ENCODE assay signal across 15 cellular contexts in the genomic region with DNA sequence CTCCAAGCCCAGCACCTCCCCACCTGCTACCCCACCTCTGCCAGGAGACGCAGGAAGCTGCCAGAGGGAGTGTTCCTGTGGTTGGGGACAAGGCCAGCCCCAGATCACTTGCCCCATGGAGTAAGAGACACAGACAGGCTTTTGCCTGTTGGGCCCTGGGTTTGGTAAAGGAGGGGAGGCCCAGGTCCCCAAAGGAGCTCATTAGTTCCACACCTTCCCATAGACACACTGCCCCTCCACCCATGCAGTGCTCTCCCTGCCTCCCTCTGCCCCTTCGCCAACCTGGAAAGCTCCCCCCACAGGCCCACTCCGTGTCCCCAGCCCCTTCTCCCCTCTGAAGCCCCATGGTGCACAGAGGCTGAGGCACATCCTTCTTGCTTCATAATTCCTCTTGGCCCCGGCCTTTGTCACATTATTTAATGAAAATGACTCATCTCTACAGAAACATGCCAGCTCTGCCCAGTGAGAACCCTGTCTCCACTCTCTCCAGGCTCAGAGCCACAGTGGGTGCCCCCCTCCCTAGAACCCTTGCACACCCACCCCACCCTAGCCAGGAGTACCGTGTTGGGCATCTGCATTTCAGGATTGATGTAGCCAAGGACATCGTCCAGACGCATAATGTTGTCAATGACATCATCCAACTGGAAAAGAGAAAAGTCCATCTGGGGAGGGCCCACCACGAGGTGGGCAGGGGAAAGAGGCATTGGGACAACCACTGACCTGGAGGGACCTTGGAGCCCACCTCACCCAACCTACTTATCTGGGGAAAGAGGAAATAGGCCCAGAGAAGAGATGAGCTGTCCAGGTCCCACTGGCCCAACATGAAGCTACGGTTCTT. TPM values are rescaled to one million over a fixed set of nuclear protein-coding genes. Genes with fewer than 3 reads are reported as not detected.
A peak's percentile ranks its signal among the peaks of the same experiment; 100 is the strongest.
DNase-seq lines count a peak whose midpoint lies in the region; ATAC-seq, FAIRE-seq and TF ChIP-seq lines count a peak whose summit lies in the region.
"Had no signal": no experiment of that assay in that cellular context is flagged by ENCODE, and none has a peak within 500 bp of the region (broad histone marks: within the 10 kb centered on the region; RNA-seq: fewer than 3 reads in every experiment).

No MANE protein-coding gene starts in this region.

- FAIRE-seq in HepG2 (lab: Jason Lieb, UNC): no peak
- FAIRE-seq: GM12891 had no signal

- H3K27me3 ChIP-seq in mammary epithelial cell (ENCODE audit: insufficient read depth, low read length) (no peaks in the 10 kb centered on the region), breast epithelium (no peaks in the 10 kb centered on the region), HepG2 (ENCODE audit: control insufficient read depth in 1 of 2, insufficient read depth in 2 of 2, low read length in 2 of 2) (no peaks in the 10 kb centered on the region), thyroid gland (no peaks in the 10 kb centered on the region)
- H3K27me3 ChIP-seq: right lobe of liver had no signal

- H3K27ac ChIP-seq in mammary epithelial cell (ENCODE audit: insufficient read depth, low read depth, low read length) (no peak overlapping the region), breast epithelium (peak overlapping the region; percentile 71 to 74), HepG2 (ENCODE audit: extremely low read length, insufficient read depth, low read length) (no peak overlapping the region), thyroid gland (peak overlapping the region; percentile 70 to 74 (median 73))
- H3K27ac ChIP-seq: right lobe of liver had no signal

- H3K27ac Mint-ChIP-seq in MCF 10A (ENCODE audit: low read depth, unreplicated experiment): no peak overlapping the region

- WGBS in mammary epithelial cell (ENCODE audit: low coverage, missing lambda C conversion rate): 46% methylated on average over 5 of the region's 9 CpGs
- WGBS in HepG2 (ENCODE audit: low lambda C conversion rate): 90% methylated on average over 9 of the region's 9 CpGs
- WGBS in thyroid gland, 2 donors: 78% methylated on average over 9 of the region's 9 CpGs

- peaks cover 7% of the 10 kb centered on the region for H3K4me1 Mint-ChIP-seq in MCF 10A (ENCODE audit: insufficient read depth, unreplicated experiment)

- no TSS peak for BruUV-seq in MCF 10A (replicated peaks; lab: Mats Ljungman, UMichigan)
- BruUV-seq in mammary epithelial cell (replicated peaks; lab: Mats Ljungman, UMichigan): no TSS peak
- BruUV-seq in HepG2 (replicated peaks; lab: Mats Ljungman, UMichigan): no TSS peak

- intact Hi-C loops in MCF 10A (cut with micrococcal nuclease) (no loop called here), mammary epithelial cell (cut with micrococcal nuclease) (no loop called here), breast epithelium (cut with DNase I; ENCODE audit: low total_unique reads) (no loop called here), HepG2 (cut with micrococcal nuclease; ENCODE audit: unreplicated experiment) (no loop called here), thyroid gland (cut with DNase I) (no loop called here)

- no peak for TF ChIP-seq POLR2A in breast epithelium (IDR thresholded peaks at IDR 0.05)
- TF ChIP-seq POLR2A in HepG2 (IDR thresholded peaks at IDR 0.05; ENCODE audit: insufficient read depth in 1 of 2, low read depth in 2 of 2, low read length in 2 of 2): no peak
- no peak for TF ChIP-seq POLR2A in thyroid gland (IDR thresholded peaks at IDR 0.05)

- peaks cover 3% of the 10 kb centered on the region for H3K36me3 ChIP-seq in mammary epithelial cell (ENCODE audit: insufficient read depth, low read length)
- H3K36me3 ChIP-seq in breast epithelium: no peaks in the 10 kb centered on the region
- H3K36me3 ChIP-seq in HepG2 (replicated peaks in 1 of 2; ENCODE audit: control insufficient read depth in 1 of 2, insufficient read depth in 2 of 2, low read length in 2 of 2): peaks cover 5 to 11% of the 10 kb centered on the region in 2 experiments; a peak in 1 of 5 replicates
- peaks cover 24 to 27% of the 10 kb centered on the region in 2 donors for H3K36me3 ChIP-seq in thyroid gland

- H4K20me1 ChIP-seq in mammary epithelial cell (ENCODE audit: insufficient read depth, low read length) (no peaks in the 10 kb centered on the region), HepG2 (ENCODE audit: insufficient read depth, low read length) (no peaks in the 10 kb centered on the region)

- no peak overlapping the region for H3K4me3 Mint-ChIP-seq in MCF 10A (ENCODE audit: unreplicated experiment)

- dilution Hi-C loops in mammary epithelial cell (cut with HindIII; ENCODE audit: low sequenced_read_pairs): loop anchor here (5.0 kb wide), 2 partner anchors 88 to 348 kb away; a partner anchor contains a TSS

- H3K4me2 ChIP-seq in mammary epithelial cell (ENCODE audit: insufficient read depth, low read depth, low read length) (no peak overlapping the region), HepG2 (ENCODE audit: low read depth, low read length) (no peak overlapping the region)

- peaks cover 39% of the 10 kb centered on the region for H3K36me3 Mint-ChIP-seq in MCF 10A (ENCODE audit: insufficient read depth, unreplicated experiment)

- H3K4me3 ChIP-seq in mammary epithelial cell (replicated peaks in 1 of 3; ENCODE audit: insufficient read depth in 1 of 3, low read depth in 2 of 3, low read length in 3 of 3) (no peak overlapping the region), breast epithelium (no peak overlapping the region), HepG2 (replicated peaks in 1 of 3; ENCODE audit: insufficient read depth in 1 of 3, low read depth in 2 of 3, low read length in 3 of 3) (no peak overlapping the region), thyroid gland (replicated peaks in 1 of 3) (no peak overlapping the region)
- H3K4me3 ChIP-seq: right lobe of liver had no signal

- no peak for TF ChIP-seq RAD21 in HepG2 (CRISPR knock-in tag; IDR thresholded peaks at IDR 0.05)

- no peak for TF ChIP-seq CTCF in MCF 10A (IDR thresholded peaks at IDR 0.05; ENCODE audit: unreplicated experiment)
- TF ChIP-seq CTCF in mammary epithelial cell (conservative IDR thresholded peaks at IDR 0.05 in 1 of 2, IDR thresholded peaks at IDR 0.05 in 1 of 2; ENCODE audit: extremely low read depth in 1 of 2, insufficient read depth in 1 of 2, low read depth in 1 of 2, low read length in 2 of 2): no peak
- no peak for TF ChIP-seq CTCF in breast epithelium (IDR thresholded peaks at IDR 0.05)
- no peak for TF ChIP-seq CTCF in HepG2 (CRISPR knock-in tag; IDR thresholded peaks at IDR 0.05)
- TF ChIP-seq CTCF in thyroid gland (IDR thresholded peaks at IDR 0.05): no peak

- no peaks in the 10 kb centered on the region for H3K9me3 ChIP-seq in mammary epithelial cell (replicated peaks; ENCODE audit: insufficient read depth, low read length)
- H3K9me3 ChIP-seq in breast epithelium: no peaks in the 10 kb centered on the region
- no peaks in the 10 kb centered on the region for H3K9me3 ChIP-seq in HepG2 (ENCODE audit: low read length)
- H3K9me3 ChIP-seq in thyroid gland: no peaks in the 10 kb centered on the region
- H3K9me3 ChIP-seq: right lobe of liver had no signal

- H3K9ac ChIP-seq in mammary epithelial cell (ENCODE audit: insufficient read depth, low read length) (no peak overlapping the region), HepG2 (ENCODE audit: insufficient read depth, low read depth, low read length) (no peak overlapping the region)

- in situ Hi-C loops in mammary epithelial cell (cut with MboI; ENCODE audit: low sequenced_read_pairs in 2 of 2) (loop anchor here (10.0 to 25.0 kb wide), 3 partner anchors 85 to 327 kb away; a partner anchor contains a TSS), HepG2 (cut with HindIII; ENCODE audit: extremely low pct_ligation_motif_present, low pct_unique_long_range_greater_than_20kb) (no loop called here)

- H3K9me3 Mint-ChIP-seq in MCF 10A (ENCODE audit: unreplicated experiment): no peaks in the 10 kb centered on the region

- CTCF ChIA-PET in MCF 10A (lab: Yijun Ruan, JAX) (interaction anchor here (0.6 to 8.3 kb wide), 14 partner anchors 10 to 499 kb away, joined by 3 to 137 read pairs (median 4); no protein-coding TSS in a partner anchor), mammary epithelial cell (lab: Charles Lee; ENCODE audit: low non-redundant PET) (interaction anchor here (0.7 kb wide), 1 partner anchor 17 kb away, joined by 3 read pairs; no protein-coding TSS in a partner anchor), HepG2 (lab: Yijun Ruan, JAX; ENCODE audit: low intra/inter-chr PET ratio, low total read pairs) (no interaction called here)

- TF ChIP-seq EP300 in HepG2 (IDR thresholded peaks at IDR 0.05; ENCODE audit: low read depth in 2 of 2, low read length in 2 of 2) (no peak), HepG2 (CRISPR knock-in tag; IDR thresholded peaks at IDR 0.05; ENCODE audit: borderline replicate concordance) (no peak)

- DNase-seq in MCF 10A (ENCODE audit: unreplicated experiment) (peak; percentile 53), mammary epithelial cell (no peak), breast epithelium (ENCODE audit: low spot score in 2 of 2) (peak; percentile 47 to 64), HepG2 (ENCODE audit: low spot score) (no peak), thyroid gland (peak in 1 of 2 donors; percentile 52), HPDE6-E6E7 (ENCODE audit: extremely low spot score) (no peak), ureter (ENCODE audit: low spot score) (no peak)
- DNase-seq: activated CD4-positive, alpha-beta T cell treated with anti-CD3 and anti-CD28 coated beads for 4 hours; KBM-7; NCI-H2107; trophoblast cell had no signal

- H3K79me2 ChIP-seq in mammary epithelial cell (ENCODE audit: insufficient read depth, low read length) (no peaks in the 10 kb centered on the region), HepG2 (ENCODE audit: insufficient read depth, low read length) (no peaks in the 10 kb centered on the region)

- no peak overlapping the region for H2AFZ ChIP-seq in mammary epithelial cell (ENCODE audit: low read depth, low read length)
- H2AFZ ChIP-seq in HepG2 (ENCODE audit: low read length): no peak overlapping the region

- no peak for ATAC-seq in HepG2
- no peak for ATAC-seq in GM21447 (IDR thresholded peaks at IDR 0.05; ENCODE audit: unreplicated experiment)
- ATAC-seq: right lobe of liver had no signal

- H3K4me1 ChIP-seq in mammary epithelial cell (ENCODE audit: insufficient read depth, low read length): peaks cover 10% of the 10 kb centered on the region
- H3K4me1 ChIP-seq in breast epithelium: peaks cover 0 to 9% of the 10 kb centered on the region in 2 donors
- peaks cover 11% of the 10 kb centered on the region; the same call in 1 of the 2 replicates for H3K4me1 ChIP-seq in HepG2 (ENCODE audit: insufficient read depth, low read length)
- peaks cover 20 to 44% of the 10 kb centered on the region in 2 donors for H3K4me1 ChIP-seq in thyroid gland
- H3K4me1 ChIP-seq: right lobe of liver had no signal

- H3K27me3 Mint-ChIP-seq in MCF 10A (ENCODE audit: insufficient read depth, unreplicated experiment): no peaks in the 10 kb centered on the region

- POLR2A ChIA-PET in MCF 10A (lab: Yijun Ruan, JAX): interaction anchor here (0.6 kb wide), 1 partner anchor 98 kb away, joined by 3 read pairs; no protein-coding TSS in a partner anchor
- POLR2A ChIA-PET in HepG2 (lab: Yijun Ruan, JAX): interaction anchor here (0.8 kb wide), 1 partner anchor 99 kb away, joined by 3 read pairs; no protein-coding TSS in a partner anchor

RNA-seq across cellular contexts. Expression of a gene that starts 46.0 kb away (rescaled TPM):
- total RNA-seq in MCF 10A (2022): 11.8 and 16.2 TPM in 2 replicates
- 10 to 100 TPM; 25.9 to 29.0 TPM for total RNA-seq in mammary epithelial cell
- 10.9 TPM for polyA plus RNA-seq in mammary epithelial cell
- polyA minus RNA-seq in mammary epithelial cell: 10.8 TPM
- total RNA-seq in breast epithelium: 10 to 100 TPM; 15.7 to 20.6 (median 18.4) TPM
- total RNA-seq in HepG2 (2016; rRNA removed; fragmentation: Illumina TruSeq; extraction: Trizol): 12.8 and 13.3 TPM in 2 replicates
- 7.3 and 10.0 TPM in 2 replicates for total RNA-seq in HepG2 (2016; cell fraction: cytosol; rRNA removed; fragmentation: Illumina TruSeq; extraction: Trizol; ENCODE audit: low read depth)
- 10.9 and 15.1 TPM in 2 replicates for total RNA-seq in HepG2 (2016; cell fraction: insoluble cytoplasmic fraction; rRNA removed; fragmentation: Illumina TruSeq; extraction: Trizol)
- total RNA-seq in HepG2 (2016; cell fraction: membrane; rRNA removed; fragmentation: Illumina TruSeq; extraction: Trizol): 15.3 and 15.8 TPM in 2 replicates
- total RNA-seq in HepG2 (2016; cell fraction: nucleus; rRNA removed; fragmentation: Illumina TruSeq; extraction: Trizol): 9.0 and 11.5 TPM in 2 replicates
- polyA plus RNA-seq in HepG2 (2011; rRNA removed): 18.7 and 21.6 TPM in 2 replicates
- 7.6 and 16.3 TPM in 2 replicates for polyA plus RNA-seq in HepG2 (2011; cell fraction: cytosol; rRNA removed)
- 14.8 and 19.8 TPM in 2 replicates for polyA plus RNA-seq in HepG2 (2011; cell fraction: nucleus; rRNA removed)
- polyA plus RNA-seq in HepG2 (2012): 4.8 and 7.7 TPM in 2 replicates
- 8.4 and 9.0 TPM in 2 replicates for polyA plus RNA-seq in HepG2 (2016; cell fraction: cytosol; fragmentation: Illumina TruSeq; extraction: Trizol; ENCODE audit: low read depth)
- polyA plus RNA-seq in HepG2 (2016; cell fraction: insoluble cytoplasmic fraction; fragmentation: Illumina TruSeq; extraction: Trizol; ENCODE audit: low read depth): 13.2 and 14.2 TPM in 2 replicates
- 12.3 and 14.8 TPM in 2 replicates for polyA plus RNA-seq in HepG2 (2016; cell fraction: membrane; fragmentation: Illumina TruSeq; extraction: Trizol; ENCODE audit: low read depth)
- polyA plus RNA-seq in HepG2 (2016; cell fraction: nucleus; fragmentation: Illumina TruSeq; extraction: Trizol; ENCODE audit: insufficient read depth, low read depth): 26.4 and 27.9 TPM in 2 replicates
- 22.8 and 39.7 TPM in 2 replicates for polyA minus RNA-seq in HepG2 (2011; rRNA and poly(A)+ RNA removed; ENCODE audit: low replicate concordance)
- polyA minus RNA-seq in HepG2 (2011; cell fraction: cytosol; rRNA and poly(A)+ RNA removed): 9.2 and 12.8 TPM in 2 replicates
- 9.1 and 10.8 TPM in 2 replicates for polyA minus RNA-seq in HepG2 (2011; cell fraction: nucleus; rRNA and poly(A)+ RNA removed)
- 10 to 100 TPM; 23.0 to 39.0 (median 34.9) TPM for total RNA-seq in thyroid gland
- total RNA-seq in ureter: 29.4 TPM

RNA-seq across cellular contexts. Expression of a gene that starts 51.1 kb away (rescaled TPM):
- total RNA-seq in MCF 10A (2022): 39.1 and 59.1 TPM in 2 replicates
- 100 to 1,000 TPM; 137 to 163 TPM for total RNA-seq in mammary epithelial cell
- polyA plus RNA-seq in mammary epithelial cell: 121 TPM
- 32.9 TPM for polyA minus RNA-seq in mammary epithelial cell
- 10 to 100 TPM; 26.7 to 75.8 (median 36.1) TPM for total RNA-seq in breast epithelium
- total RNA-seq in HepG2 (2016; rRNA removed; fragmentation: Illumina TruSeq; extraction: Trizol): not detected in 2 replicates
- total RNA-seq in HepG2 (2016; cell fraction: cytosol; rRNA removed; fragmentation: Illumina TruSeq; extraction: Trizol; ENCODE audit: low read depth): not detected in 2 replicates
- not detected in 2 replicates for total RNA-seq in HepG2 (2016; cell fraction: insoluble cytoplasmic fraction; rRNA removed; fragmentation: Illumina TruSeq; extraction: Trizol)
- not detected in 2 replicates for total RNA-seq in HepG2 (2016; cell fraction: membrane; rRNA removed; fragmentation: Illumina TruSeq; extraction: Trizol)
- not detected in 2 replicates for total RNA-seq in HepG2 (2016; cell fraction: nucleus; rRNA removed; fragmentation: Illumina TruSeq; extraction: Trizol)
- polyA plus RNA-seq in HepG2 (2011; rRNA removed): 0.28 and 0.30 TPM in 2 replicates
- polyA plus RNA-seq in HepG2 (2011; cell fraction: cytosol; rRNA removed): 0.38 and 0.42 TPM in 2 replicates
- 0.23 and 0.29 TPM in 2 replicates for polyA plus RNA-seq in HepG2 (2011; cell fraction: nucleus; rRNA removed)
- polyA plus RNA-seq in HepG2 (2012): 0.19 TPM in 1 of 2 replicates, not detected in the other
- polyA plus RNA-seq in HepG2 (2016; cell fraction: cytosol; fragmentation: Illumina TruSeq; extraction: Trizol; ENCODE audit: low read depth): 0.57 TPM in 1 of 2 replicates, not detected in the other
- polyA plus RNA-seq in HepG2 (2016; cell fraction: insoluble cytoplasmic fraction; fragmentation: Illumina TruSeq; extraction: Trizol; ENCODE audit: low read depth): not detected in 2 replicates
- polyA plus RNA-seq in HepG2 (2016; cell fraction: membrane; fragmentation: Illumina TruSeq; extraction: Trizol; ENCODE audit: low read depth): not detected in 2 replicates
- not detected in 2 replicates for polyA plus RNA-seq in HepG2 (2016; cell fraction: nucleus; fragmentation: Illumina TruSeq; extraction: Trizol; ENCODE audit: insufficient read depth, low read depth)
- polyA minus RNA-seq in HepG2 (2011; rRNA and poly(A)+ RNA removed; ENCODE audit: low replicate concordance): 0.18 TPM in 1 of 2 replicates, not detected in the other
- not detected in 2 replicates for polyA minus RNA-seq in HepG2 (2011; cell fraction: cytosol; rRNA and poly(A)+ RNA removed)
- polyA minus RNA-seq in HepG2 (2011; cell fraction: nucleus; rRNA and poly(A)+ RNA removed): not detected in 2 replicates
- 1 to 10 TPM; 2.9 to 9.3 (median 6.5) TPM for total RNA-seq in thyroid gland
- total RNA-seq in ureter: 36.7 TPM
- total RNA-seq: myocyte had no signal

RNA-seq across cellular contexts. Expression of a gene that starts 57.8 kb away (rescaled TPM):
- total RNA-seq in MCF 10A (2022): not detected in 2 replicates
- total RNA-seq in mammary epithelial cell: not detected
- polyA plus RNA-seq in mammary epithelial cell: not detected
- polyA minus RNA-seq in mammary epithelial cell: not detected
- total RNA-seq in breast epithelium: 1 to 10 TPM in 1 of 3 donors, not detected in 2; 3.2 TPM
- 225 and 502 TPM in 2 replicates for total RNA-seq in HepG2 (2016; rRNA removed; fragmentation: Illumina TruSeq; extraction: Trizol)
- total RNA-seq in HepG2 (2016; cell fraction: cytosol; rRNA removed; fragmentation: Illumina TruSeq; extraction: Trizol; ENCODE audit: low read depth): 33.5 and 35.5 TPM in 2 replicates
- 215 and 502 TPM in 2 replicates for total RNA-seq in HepG2 (2016; cell fraction: insoluble cytoplasmic fraction; rRNA removed; fragmentation: Illumina TruSeq; extraction: Trizol)
- 52.5 and 53.3 TPM in 2 replicates for total RNA-seq in HepG2 (2016; cell fraction: membrane; rRNA removed; fragmentation: Illumina TruSeq; extraction: Trizol)
- 408 and 459 TPM in 2 replicates for total RNA-seq in HepG2 (2016; cell fraction: nucleus; rRNA removed; fragmentation: Illumina TruSeq; extraction: Trizol)
- polyA plus RNA-seq in HepG2 (2011; rRNA removed): 397 and 426 TPM in 2 replicates
- 243 and 350 TPM in 2 replicates for polyA plus RNA-seq in HepG2 (2011; cell fraction: cytosol; rRNA removed)
- polyA plus RNA-seq in HepG2 (2011; cell fraction: nucleus; rRNA removed): 216 and 252 TPM in 2 replicates
- polyA plus RNA-seq in HepG2 (2012): 62.0 and 149 TPM in 2 replicates
- 47.7 and 50.1 TPM in 2 replicates for polyA plus RNA-seq in HepG2 (2016; cell fraction: cytosol; fragmentation: Illumina TruSeq; extraction: Trizol; ENCODE audit: low read depth)
- polyA plus RNA-seq in HepG2 (2016; cell fraction: insoluble cytoplasmic fraction; fragmentation: Illumina TruSeq; extraction: Trizol; ENCODE audit: low read depth): 245 and 256 TPM in 2 replicates
- polyA plus RNA-seq in HepG2 (2016; cell fraction: membrane; fragmentation: Illumina TruSeq; extraction: Trizol; ENCODE audit: low read depth): 48.1 and 51.7 TPM in 2 replicates
- polyA plus RNA-seq in HepG2 (2016; cell fraction: nucleus; fragmentation: Illumina TruSeq; extraction: Trizol; ENCODE audit: insufficient read depth, low read depth): 704 and 739 TPM in 2 replicates
- polyA minus RNA-seq in HepG2 (2011; rRNA and poly(A)+ RNA removed; ENCODE audit: low replicate concordance): 0.21 and 469 TPM in 2 replicates
- polyA minus RNA-seq in HepG2 (2011; cell fraction: cytosol; rRNA and poly(A)+ RNA removed): 339 and 439 TPM in 2 replicates
- polyA minus RNA-seq in HepG2 (2011; cell fraction: nucleus; rRNA and poly(A)+ RNA removed): 61.8 and 63.7 TPM in 2 replicates
- total RNA-seq in thyroid gland: not detected
- total RNA-seq in ureter: not detected
- total RNA-seq: myocyte had no signal

Comparison
In these comparisons a context has a peak if more than half of its experiments do, and no peak if none do; other contexts are left out.
1. DNase-seq: peak in MCF 10A (single experiment) and breast epithelium (2 of 2); none in mammary epithelial cell (single experiment), HepG2 (single experiment), HPDE6-E6E7 (single experiment) and ureter (single experiment).
2. H3K27ac ChIP-seq: peak in breast epithelium (2 of 2) and thyroid gland (3 of 3); none in mammary epithelial cell (single experiment) and HepG2 (single experiment).
3. RNA of a gene that starts 57.8 kb away (total RNA-seq): 33.5 to 502 TPM in HepG2; 3.2 TPM in breast epithelium, not detected in ureter (single experiment), not detected in MCF 10A, not detected in mammary epithelial cell and not detected in thyroid gland; every median in the first group is over 4 times any median in the second.